ENCODE assay signal across 26 cellular contexts in genomic region chr1:184553845-184554244, GRCh38.
"Had no signal": no experiment of that assay in that cellular context is flagged by ENCODE, and none has a peak within 500 bp of the region (broad histone marks: within the 10 kb centered on the region; RNA-seq: fewer than 3 reads in every experiment).

No MANE protein-coding gene starts in this region.

- H3K27me3 ChIP-seq: esophagus muscularis mucosa, foreskin keratinocyte, heart right ventricle, neutrophil, pancreas, right atrium auricular region, stomach, thyroid gland, vagina had no signal

- FAIRE-seq: colon, islet of Langerhans, pancreas had no signal

- H3K36me3 ChIP-seq: esophagus muscularis mucosa, lower lobe of right lung, neutrophil, pancreas, right atrium auricular region, stomach, thyroid gland, vagina had no signal

- DNase-seq: effector CD8-positive, alpha-beta T cell; endodermal cell; foreskin keratinocyte; glutamatergic neuron; heart right ventricle; hippocampal formation; kidney glomerular epithelial cell; left ventricle myocardium superior; lower lobe of right lung; naive B cell; pancreas; stimulated activated CD4-positive, alpha-beta T cell treated with anti-CD3 and anti-CD28 coated beads, Interleukin-1b, Interleukin-23, amount 100 ng/mL, for 48 hours; stimulated activated CD4-positive, alpha-beta T cell treated with anti-CD3 and anti-CD28 coated beads, Interleukin-4, amount 100 ng/mL, for 1 hour; stimulated activated CD8-positive, alpha-beta memory T cell treated with anti-CD3 and anti-CD28 coated beads, Interleukin-4, amount 100 ng/mL, for 48 hours; stimulated activated naive CD4-positive, alpha-beta T cell; stomach; thyroid gland; trophoblast cell had no signal

- H3K9me3 ChIP-seq: esophagus muscularis mucosa, heart right ventricle, lower lobe of right lung, neutrophil, pancreas, right atrium auricular region, stomach, thyroid gland, vagina had no signal

- H3K4me3 ChIP-seq: esophagus muscularis mucosa, heart right ventricle, lower lobe of right lung, pancreas, right atrium auricular region, skin epidermis, stomach, thyroid gland, vagina had no signal

- H3K27ac ChIP-seq: foreskin keratinocyte, lower lobe of right lung, neutrophil, pancreas, right atrium auricular region, skin epidermis, stomach, thyroid gland, vagina had no signal

- ATAC-seq: foreskin keratinocyte; heart right ventricle; left ventricle myocardium superior; lower lobe of right lung; natural killer cell treated with Interleukin-12 subunit alpha and Interleukin-12 subunit beta and Interleukin-15 and Interleukin-18, amount 100 ng/mL, for 72 hours; pancreas had no signal

- H3K4me1 ChIP-seq: lower lobe of right lung, pancreas, thyroid gland had no signal
